ENCODE assay signal across 1 cellular context in genomic region chr2:218961229-218961628, GRCh38.
TF ChIP-seq lines count a peak whose summit lies in the region.

No MANE protein-coding gene starts in this region.

TF ChIP-seq in neural cell, 6 proteins besides CTCF, POLR2A, EP300 and RAD21 (continued from another document):
- TF ChIP-seq, protein P1, sequence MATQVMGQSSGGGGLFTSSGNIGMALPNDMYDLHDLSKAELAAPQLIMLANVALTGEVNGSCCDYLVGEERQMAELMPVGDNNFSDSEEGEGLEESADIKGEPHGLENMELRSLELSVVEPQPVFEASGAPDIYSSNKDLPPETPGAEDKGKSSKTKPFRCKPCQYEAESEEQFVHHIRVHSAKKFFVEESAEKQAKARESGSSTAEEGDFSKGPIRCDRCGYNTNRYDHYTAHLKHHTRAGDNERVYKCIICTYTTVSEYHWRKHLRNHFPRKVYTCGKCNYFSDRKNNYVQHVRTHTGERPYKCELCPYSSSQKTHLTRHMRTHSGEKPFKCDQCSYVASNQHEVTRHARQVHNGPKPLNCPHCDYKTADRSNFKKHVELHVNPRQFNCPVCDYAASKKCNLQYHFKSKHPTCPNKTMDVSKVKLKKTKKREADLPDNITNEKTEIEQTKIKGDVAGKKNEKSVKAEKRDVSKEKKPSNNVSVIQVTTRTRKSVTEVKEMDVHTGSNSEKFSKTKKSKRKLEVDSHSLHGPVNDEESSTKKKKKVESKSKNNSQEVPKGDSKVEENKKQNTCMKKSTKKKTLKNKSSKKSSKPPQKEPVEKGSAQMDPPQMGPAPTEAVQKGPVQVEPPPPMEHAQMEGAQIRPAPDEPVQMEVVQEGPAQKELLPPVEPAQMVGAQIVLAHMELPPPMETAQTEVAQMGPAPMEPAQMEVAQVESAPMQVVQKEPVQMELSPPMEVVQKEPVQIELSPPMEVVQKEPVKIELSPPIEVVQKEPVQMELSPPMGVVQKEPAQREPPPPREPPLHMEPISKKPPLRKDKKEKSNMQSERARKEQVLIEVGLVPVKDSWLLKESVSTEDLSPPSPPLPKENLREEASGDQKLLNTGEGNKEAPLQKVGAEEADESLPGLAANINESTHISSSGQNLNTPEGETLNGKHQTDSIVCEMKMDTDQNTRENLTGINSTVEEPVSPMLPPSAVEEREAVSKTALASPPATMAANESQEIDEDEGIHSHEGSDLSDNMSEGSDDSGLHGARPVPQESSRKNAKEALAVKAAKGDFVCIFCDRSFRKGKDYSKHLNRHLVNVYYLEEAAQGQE (IDR thresholded peaks at IDR 0.05; ENCODE audit: borderline replicate concordance): no peak
- no peak for TF ChIP-seq EZH2 (IDR thresholded peaks at IDR 0.05; ENCODE audit: borderline replicate concordance, insufficient read depth, low read length, poor library complexity, severe bottlenecking)
